Comparison of ENCODE assay signal across 13 cellular contexts in genomic region chr10:96417432-96417831, GRCh38. TPM values are rescaled to one million over a fixed set of nuclear protein-coding genes. Genes with fewer than 3 reads are reported as not detected.
DNase-seq lines count a peak whose midpoint lies in the region; ATAC-seq lines count a peak whose summit lies in the region.
"Had no signal": no experiment of that assay in that cellular context is flagged by ENCODE, and none has a peak within 500 bp of the region (broad histone marks: within the 10 kb centered on the region; RNA-seq: fewer than 3 reads in every experiment).

No MANE protein-coding gene starts in this region.

- peaks cover 42% of the 10 kb centered on the region for H3K4me1 ChIP-seq in SJCRH30

- H3K9me3 Mint-ChIP-seq in activated CD8-positive, alpha-beta memory T cell treated with anti-CD3 and anti-CD28 coated beads, Interleukin-2, amount 10 ng/mL, durations not matched to agents 7 days and 5 days (ENCODE audit: low read depth), result no peaks in the 10 kb centered on the region

- CTCF ChIA-PET in activated CD8-positive, alpha-beta memory T cell treated with anti-CD3 and anti-CD28 coated beads, Interleukin-2, amount 10 ng/mL, durations not matched to agents 7 days and 5 days (lab: Charles Lee), result no interaction called here

- no peaks in the 10 kb centered on the region for H3K27me3 ChIP-seq in SJCRH30

- no peaks in the 10 kb centered on the region for H3K36me3 Mint-ChIP-seq in activated CD8-positive, alpha-beta memory T cell treated with anti-CD3 and anti-CD28 coated beads, Interleukin-2, amount 10 ng/mL, durations not matched to agents 7 days and 5 days

- peaks cover 10% of the 10 kb centered on the region for H3K27me3 Mint-ChIP-seq in activated CD8-positive, alpha-beta memory T cell treated with anti-CD3 and anti-CD28 coated beads, Interleukin-2, amount 10 ng/mL, durations not matched to agents 7 days and 5 days

- H3K9me3 ChIP-seq in SJCRH30 (replicated peaks), result no peaks in the 10 kb centered on the region

- no peak overlapping the region for H3K4me3 Mint-ChIP-seq in activated CD8-positive, alpha-beta memory T cell treated with anti-CD3 and anti-CD28 coated beads, Interleukin-2, amount 10 ng/mL, durations not matched to agents 7 days and 5 days

- peak overlapping the region; percentile 12 for H3K4me3 ChIP-seq in SJCRH30

- no peak for ATAC-seq in activated CD8-positive, alpha-beta memory T cell treated with anti-CD3 and anti-CD28 coated beads, Interleukin-2, amount 10 ng/mL, durations not matched to agents 7 days and 5 days
- ATAC-seq in GM21529 (IDR thresholded peaks at IDR 0.05; ENCODE audit: unreplicated experiment), result no peak
- no peak for ATAC-seq in GM19023 (IDR thresholded peaks at IDR 0.05; ENCODE audit: unreplicated experiment)
- no peak for ATAC-seq in HG03571 (IDR thresholded peaks at IDR 0.05; ENCODE audit: unreplicated experiment)
- ATAC-seq: left lobe of liver had no signal

- DNase-seq in activated CD8-positive, alpha-beta memory T cell treated with anti-CD3 and anti-CD28 coated beads, Interleukin-2, amount 10 ng/mL, durations not matched to agents 7 days and 5 days, result peak; percentile 33
- no peak for DNase-seq in activated CD8-positive, alpha-beta memory T cell treated with anti-CD3 and anti-CD28 coated beads, Interleukin-2, amount 50 U/mL, for 48 hours
- peak; percentile 86 to 94 for DNase-seq in SJCRH30
- peak; percentile 46 for DNase-seq in globus pallidus (ENCODE audit: low spot score)
- DNase-seq in substantia nigra (lab: John Stamatoyannopoulos, UW), result peak in 3 of 49 donors; percentile 9 to 33 (median 24)
- DNase-seq: activated CD4-positive, alpha-beta T cell treated with anti-CD3 and anti-CD28 coated beads, Interleukin-2, amount 50 U/mL, for 48 hours; activated naive CD4-positive, alpha-beta T cell treated with Interleukin-2 at 50 U/mL for 16 hours; GDM1 had no signal

- no peak overlapping the region for H3K27ac Mint-ChIP-seq in activated CD8-positive, alpha-beta memory T cell treated with anti-CD3 and anti-CD28 coated beads, Interleukin-2, amount 10 ng/mL, durations not matched to agents 7 days and 5 days

- peak overlapping the region; percentile 90 for H3K27ac ChIP-seq in SJCRH30
- peak overlapping the region; percentile 65 for H3K27ac ChIP-seq in substantia nigra (ENCODE audit: low read depth, low read length, poor library complexity, severe bottlenecking)

- no peaks in the 10 kb centered on the region for H3K36me3 ChIP-seq in SJCRH30

- no peaks in the 10 kb centered on the region for H3K4me1 Mint-ChIP-seq in activated CD8-positive, alpha-beta memory T cell treated with anti-CD3 and anti-CD28 coated beads, Interleukin-2, amount 10 ng/mL, durations not matched to agents 7 days and 5 days

RNA-seq across cellular contexts. Expression of gene OPALIN, which starts 58.6 kb away (rescaled TPM):
- total RNA-seq in activated CD8-positive, alpha-beta memory T cell treated with anti-CD3 and anti-CD28 coated beads, Interleukin-2, amount 10 ng/mL, durations not matched to agents 7 days and 5 days, result not detected
- not detected in 2 replicates for total RNA-seq in SJCRH30 (2014; rRNA removed; shearing (Covaris generic))
- total RNA-seq: chondrocyte, left lobe of liver had no signal
